ENCODE assay signal across 18 cellular contexts in genomic region chr12:8906781-8907180, GRCh38.
"Had no signal": no experiment of that assay in that cellular context is flagged by ENCODE, and none has a peak within 500 bp of the region (broad histone marks: within the 10 kb centered on the region; RNA-seq: fewer than 3 reads in every experiment).

No MANE protein-coding gene starts in this region.

- H3K9me3 ChIP-seq: breast epithelium, prostate gland, transverse colon had no signal

- H3K36me3 Mint-ChIP-seq: natural killer cell treated with Interleukin-12 subunit alpha and Interleukin-12 subunit beta and Interleukin-15 and Interleukin-18, amount 100 ng/mL, for 72 hours had no signal

- H3K9me3 Mint-ChIP-seq: effector memory CD8-positive, alpha-beta T cell; natural killer cell treated with Interleukin-12 subunit alpha and Interleukin-12 subunit beta and Interleukin-15 and Interleukin-18, amount 100 ng/mL, for 72 hours had no signal

- H3K4me1 ChIP-seq: breast epithelium, prostate gland, transverse colon had no signal

- DNase-seq: activated CD4-positive, alpha-beta T cell treated with anti-CD3 and anti-CD28 coated beads, Interleukin-2, amount 50 U/mL, for 1 hour; activated naive CD4-positive, alpha-beta T cell treated with Interleukin-2 at 50 U/mL for 16 hours; activated T-cell treated with anti-CD3 and anti-CD28 coated beads for 4 hours; anterior cingulate cortex; dermis blood vessel endothelial cell; effector memory CD8-positive, alpha-beta T cell; mesenchymal stem cell; right cardiac atrium; small intestine; stimulated activated CD4-positive, alpha-beta T cell treated with anti-CD3 and anti-CD28 coated beads, Interleukin-4, amount 100 ng/mL, for 4 hours; stimulated activated CD8-positive, alpha-beta memory T cell treated with anti-CD3 and anti-CD28 coated beads, Interleukin-4, amount 100 ng/mL, for 48 hours; stimulated activated naive CD4-positive, alpha-beta T cell treated with Interleukin-2 at 50 U/mL for 16 hours; transverse colon had no signal

- H3K36me3 ChIP-seq: breast epithelium, prostate gland, transverse colon had no signal

- H3K4me3 ChIP-seq: breast epithelium, prostate gland, transverse colon had no signal

- ATAC-seq: activated CD4-positive, CD25-positive, alpha-beta regulatory T cell treated with anti-CD3 and anti-CD28 coated beads, Interleukin-2, amount 50 U/mL, for 24 hours; effector memory CD8-positive, alpha-beta T cell; natural killer cell treated with Interleukin-12 subunit alpha and Interleukin-12 subunit beta and Interleukin-15 and Interleukin-18, amount 100 ng/mL, for 72 hours; right cardiac atrium had no signal

- H3K4me3 Mint-ChIP-seq: effector memory CD8-positive, alpha-beta T cell; natural killer cell treated with Interleukin-12 subunit alpha and Interleukin-12 subunit beta and Interleukin-15 and Interleukin-18, amount 100 ng/mL, for 72 hours had no signal

- H3K27ac Mint-ChIP-seq: effector memory CD8-positive, alpha-beta T cell; natural killer cell treated with Interleukin-12 subunit alpha and Interleukin-12 subunit beta and Interleukin-15 and Interleukin-18, amount 100 ng/mL, for 72 hours had no signal

- H3K27ac ChIP-seq: breast epithelium, epithelial cell of prostate, prostate gland, transverse colon had no signal

- H3K27me3 ChIP-seq: breast epithelium, transverse colon had no signal
